In the genomic region with DNA sequence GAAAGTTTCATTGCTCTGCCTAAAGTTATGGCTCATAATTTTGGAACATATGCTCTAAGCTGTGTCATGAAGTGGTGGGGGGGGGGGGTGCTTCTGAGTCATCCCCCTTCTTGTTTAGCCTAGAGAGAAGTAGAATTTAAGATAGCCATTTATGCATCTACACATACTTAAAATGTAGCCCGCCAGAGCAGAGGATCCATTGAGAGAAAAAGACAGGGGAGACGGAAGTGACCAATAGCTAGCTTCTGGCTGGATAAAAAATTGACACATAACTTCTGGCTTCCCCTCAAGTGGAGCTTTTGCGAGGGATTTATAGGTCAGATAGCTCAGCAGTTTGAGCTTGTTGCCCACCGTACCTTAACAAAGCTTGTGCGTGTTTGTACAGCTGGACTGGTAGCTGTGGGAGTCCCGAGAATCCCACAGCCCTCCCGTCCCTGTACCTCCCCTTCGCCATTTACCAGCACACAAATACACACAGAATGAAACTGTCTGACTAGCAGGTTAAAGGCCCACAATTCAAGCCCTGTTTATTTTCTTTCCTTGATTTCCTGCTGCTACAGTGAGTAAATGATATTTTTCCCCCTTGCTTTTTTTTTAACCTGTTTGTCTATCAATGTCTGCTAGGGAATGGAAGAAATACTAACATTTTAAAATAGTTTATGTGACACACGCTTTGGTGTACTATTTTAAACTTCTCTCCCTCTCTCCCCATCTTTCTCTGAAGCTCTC, we compare ENCODE assay signal across 13 cellular contexts.
DNase-seq lines count a peak whose midpoint lies in the region; FAIRE-seq and TF ChIP-seq lines count a peak whose summit lies in the region.
"Had no signal": no experiment of that assay in that cellular context is flagged by ENCODE, and none has a peak within 500 bp of the region (broad histone marks: within the 10 kb centered on the region; RNA-seq: fewer than 3 reads in every experiment).

No MANE protein-coding gene starts in this region.

- intact Hi-C loops in MCF 10A (cut with micrococcal nuclease), result no loop called here
- intact Hi-C loops in mammary epithelial cell (cut with micrococcal nuclease), result no loop called here
- intact Hi-C loops in sigmoid colon (cut with DNase I), result no loop called here

- in situ Hi-C loops in mammary epithelial cell (cut with MboI; ENCODE audit: low sequenced_read_pairs in 2 of 2), result no loop called here

- no peak overlapping the region for H2AFZ ChIP-seq in mammary epithelial cell (ENCODE audit: low read depth, low read length)

- no peaks in the 10 kb centered on the region for H3K27me3 Mint-ChIP-seq in MCF 10A (ENCODE audit: insufficient read depth, unreplicated experiment)
- H3K27me3 Mint-ChIP-seq: central memory CD8-positive, alpha-beta T cell had no signal

- no peak for TF ChIP-seq POLR2A in sigmoid colon (IDR thresholded peaks at IDR 0.05)

- no TSS peak for BruUV-seq in MCF 10A (replicated peaks; lab: Mats Ljungman, UMichigan)
- BruUV-seq in mammary epithelial cell (replicated peaks; lab: Mats Ljungman, UMichigan), result no TSS peak

- H4K20me1 ChIP-seq in mammary epithelial cell (ENCODE audit: insufficient read depth, low read length), result no peaks in the 10 kb centered on the region

- WGBS in mammary epithelial cell (ENCODE audit: low coverage, missing lambda C conversion rate), result 92% methylated on average over 6 of the region's 9 CpGs
- 44 to 64% methylated on average over 9 of the region's 9 CpGs for WGBS in sigmoid colon, 2 donors

- no peaks in the 10 kb centered on the region for H3K9me3 Mint-ChIP-seq in MCF 10A (ENCODE audit: unreplicated experiment)

- H3K36me3 Mint-ChIP-seq in MCF 10A (ENCODE audit: insufficient read depth, unreplicated experiment), result no peaks in the 10 kb centered on the region

- CTCF ChIA-PET in MCF 10A (lab: Yijun Ruan, JAX) (interaction anchor here (0.7 kb wide), 2 partner anchors 67 to 1021 kb away, joined by 3 read pairs; no protein-coding TSS in a partner anchor), mammary epithelial cell (lab: Charles Lee; ENCODE audit: low non-redundant PET) (no interaction called here)

- no peak overlapping the region for H3K27ac ChIP-seq in mammary epithelial cell (ENCODE audit: insufficient read depth, low read depth, low read length)
- H3K27ac ChIP-seq in sigmoid colon, result peak overlapping the region in 1 of 4 donors; percentile 30
- H3K27ac ChIP-seq: lower lobe of right lung had no signal

- DNase-seq in MCF 10A (ENCODE audit: unreplicated experiment) (peak; percentile 20), mammary epithelial cell (no peak), RPMI7951 (ENCODE audit: low read depth) (peak; percentile 72), fibroblast of pulmonary artery (ENCODE audit: low read depth) (peak; percentile 49), urothelium cell line (ENCODE audit: low spot score) (peak; percentile 35), NCI-H1930 (lab: John Stamatoyannopoulos, UW) (no peak), NCI-H2227 (lab: John Stamatoyannopoulos, UW; ENCODE audit: unreplicated experiment) (no peak), sigmoid colon (no peak)
- DNase-seq: 8988T, lower lobe of right lung had no signal

- H3K4me3 ChIP-seq in mammary epithelial cell (replicated peaks in 1 of 3; ENCODE audit: insufficient read depth in 1 of 3, low read depth in 2 of 3, low read length in 3 of 3) (no peak overlapping the region), fibroblast of pulmonary artery (replicated peaks; ENCODE audit: low read depth, low read length) (no peak overlapping the region), sigmoid colon (peak overlapping the region in 2 of 4 donors; percentile 15 to 18)
- H3K4me3 ChIP-seq: lower lobe of right lung had no signal

- TF ChIP-seq CTCF in MCF 10A (IDR thresholded peaks at IDR 0.05; ENCODE audit: unreplicated experiment), result no peak
- no peak for TF ChIP-seq CTCF in mammary epithelial cell (conservative IDR thresholded peaks at IDR 0.05 in 1 of 2, IDR thresholded peaks at IDR 0.05 in 1 of 2; ENCODE audit: extremely low read depth in 1 of 2, insufficient read depth in 1 of 2, low read depth in 1 of 2, low read length in 2 of 2)
- TF ChIP-seq CTCF in fibroblast of pulmonary artery (IDR thresholded peaks at IDR 0.05; ENCODE audit: low read length, missing control alignments), result no peak
- TF ChIP-seq CTCF in sigmoid colon (IDR thresholded peaks at IDR 0.05), result no peak

- no peak overlapping the region for H3K4me3 Mint-ChIP-seq in MCF 10A (ENCODE audit: unreplicated experiment)
- H3K4me3 Mint-ChIP-seq: central memory CD8-positive, alpha-beta T cell; WTC11 had no signal

- FAIRE-seq in urothelium cell line (lab: Jason Lieb, UNC), result no peak
- FAIRE-seq: G401.6 had no signal

- H3K9me3 ChIP-seq in mammary epithelial cell (replicated peaks; ENCODE audit: insufficient read depth, low read length), result no peaks in the 10 kb centered on the region
- H3K9me3 ChIP-seq in sigmoid colon, result no peaks in the 10 kb centered on the region
- H3K9me3 ChIP-seq: lower lobe of right lung had no signal

- dilution Hi-C loops in mammary epithelial cell (cut with HindIII; ENCODE audit: low sequenced_read_pairs), result no loop called here

- no peak overlapping the region for H3K9ac ChIP-seq in mammary epithelial cell (ENCODE audit: insufficient read depth, low read length)

- H3K4me1 ChIP-seq in mammary epithelial cell (ENCODE audit: insufficient read depth, low read length), result no peaks in the 10 kb centered on the region
- H3K4me1 ChIP-seq in sigmoid colon, result peaks cover 0 to 18% (median 10%) of the 10 kb centered on the region in 4 donors
- H3K4me1 ChIP-seq: lower lobe of right lung had no signal

- no peak overlapping the region for H3K27ac Mint-ChIP-seq in MCF 10A (ENCODE audit: low read depth, unreplicated experiment)
- H3K27ac Mint-ChIP-seq: WTC11 had no signal

- TF ChIP-seq EP300 in sigmoid colon (IDR thresholded peaks at IDR 0.05), result no peak

- no peaks in the 10 kb centered on the region for H3K4me1 Mint-ChIP-seq in MCF 10A (ENCODE audit: insufficient read depth, unreplicated experiment)
- H3K4me1 Mint-ChIP-seq: central memory CD8-positive, alpha-beta T cell had no signal

- POLR2A ChIA-PET in MCF 10A (lab: Yijun Ruan, JAX), result no interaction called here

- H3K27me3 ChIP-seq in mammary epithelial cell (ENCODE audit: insufficient read depth, low read length), result peaks cover 2% of the 10 kb centered on the region
- no peaks in the 10 kb centered on the region for H3K27me3 ChIP-seq in sigmoid colon

- H3K4me2 ChIP-seq in mammary epithelial cell (ENCODE audit: insufficient read depth, low read depth, low read length), result no peak overlapping the region

- H3K79me2 ChIP-seq in mammary epithelial cell (ENCODE audit: insufficient read depth, low read length), result no peaks in the 10 kb centered on the region

- no peaks in the 10 kb centered on the region for H3K36me3 ChIP-seq in mammary epithelial cell (ENCODE audit: insufficient read depth, low read length)
- no peaks in the 10 kb centered on the region for H3K36me3 ChIP-seq in sigmoid colon
- H3K36me3 ChIP-seq: lower lobe of right lung had no signal

Comparison
In these comparisons a context has a peak if more than half of its experiments do, and no peak if none do; other contexts are left out.
1. DNase-seq: peak in MCF 10A (single experiment), RPMI7951 (single experiment), fibroblast of pulmonary artery (single experiment) and urothelium cell line (single experiment); none in mammary epithelial cell (single experiment), NCI-H1930 (0 of 2), NCI-H2227 (single experiment) and sigmoid colon (single experiment).